20 cellular contexts compared by ENCODE assay signal in the genomic region with DNA sequence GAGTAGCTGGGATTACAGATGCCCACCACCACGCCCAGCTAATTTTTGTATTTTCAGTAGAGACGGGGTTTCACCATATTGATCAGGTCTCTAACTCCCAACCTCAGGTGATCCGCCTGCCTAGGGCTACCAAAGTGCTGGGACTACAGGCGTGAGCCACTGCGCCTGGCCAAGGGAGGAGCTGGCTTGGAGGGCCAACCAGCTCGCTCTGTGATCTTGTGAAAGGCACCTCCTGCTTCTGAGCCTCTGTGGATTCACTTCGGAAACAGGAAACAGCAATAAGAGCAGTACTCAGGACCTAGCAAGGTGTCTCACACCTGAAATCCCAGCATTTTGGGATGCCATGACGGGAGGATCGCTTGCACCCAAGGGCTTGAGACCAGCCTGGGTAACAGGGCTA. TPM values are rescaled to one million over a fixed set of nuclear protein-coding genes. Genes with fewer than 3 reads are reported as not detected.
A peak's percentile ranks its signal among the peaks of the same experiment; 100 is the strongest.
DNase-seq lines count a peak whose midpoint lies in the region; ATAC-seq and TF ChIP-seq lines count a peak whose summit lies in the region.
"Had no signal": no experiment of that assay in that cellular context is flagged by ENCODE, and none has a peak within 500 bp of the region (broad histone marks: within the 10 kb centered on the region; RNA-seq: fewer than 3 reads in every experiment).

No MANE protein-coding gene starts in this region.

- no peak overlapping the region for H3K27ac ChIP-seq in IMR-90 (ENCODE audit: insufficient read depth, low read length)
- no peak overlapping the region for H3K27ac ChIP-seq in neuronal stem cell (replicated peaks; ENCODE audit: low read length)

- POLR2A ChIA-PET in IMR-90 (lab: Charles Lee; ENCODE audit: unreplicated experiment): no interaction called here

- H3K27me3 ChIP-seq in IMR-90 (ENCODE audit: control insufficient read depth, insufficient read depth, low read length) (no peaks in the 10 kb centered on the region), neuronal stem cell (ENCODE audit: control insufficient read depth in 3 of 3, insufficient read depth in 3 of 3, low read depth in 1 of 3, low read length in 3 of 3) (no peaks in the 10 kb centered on the region)
- H3K27me3 ChIP-seq: BE2C had no signal

- H3K36me3 ChIP-seq in IMR-90 (ENCODE audit: control insufficient read depth, insufficient read depth, low read length): no peaks in the 10 kb centered on the region
- H3K36me3 ChIP-seq in neuronal stem cell (replicated peaks in 1 of 2; ENCODE audit: control insufficient read depth in 2 of 2, insufficient read depth in 2 of 2, low read length in 2 of 2): peaks cover 0 to 1% of the 10 kb centered on the region in 2 donors
- H3K36me3 ChIP-seq: BE2C had no signal

- H3K4me1 ChIP-seq in IMR-90 (ENCODE audit: control insufficient read depth, insufficient read depth, low read length): peaks cover 2% of the 10 kb centered on the region; the same call in 1 of the 2 replicates
- H3K4me1 ChIP-seq in neuronal stem cell (ENCODE audit: control insufficient read depth in 2 of 2, insufficient read depth in 1 of 2, low read depth in 1 of 2, low read length in 2 of 2): peaks cover 6 to 7% of the 10 kb centered on the region in 2 donors
- H3K4me1 ChIP-seq: BE2C had no signal

- CTCF ChIA-PET in activated naive CD4-positive, alpha-beta T cell treated with anti-CD3 and anti-CD28 coated beads for 36 hours (lab: Charles Lee): interaction anchor here (0.7 to 1.1 kb wide), 2 partner anchors 18 to 332 kb away, joined by 3 read pairs; no protein-coding TSS in a partner anchor
- CTCF ChIA-PET in IMR-90 (lab: Yijun Ruan, JAX): no interaction called here

- no peaks in the 10 kb centered on the region for H3K9me3 ChIP-seq in IMR-90 (ENCODE audit: control insufficient read depth, insufficient read depth, low read length)
- no peaks in the 10 kb centered on the region for H3K9me3 ChIP-seq in neuronal stem cell (replicated peaks in 1 of 2; ENCODE audit: control insufficient read depth in 2 of 2, insufficient read depth in 1 of 2, low read depth in 1 of 2, low read length in 2 of 2)
- H3K9me3 ChIP-seq: BE2C, HAP-1 had no signal

- H3K4me1 Mint-ChIP-seq in activated naive CD4-positive, alpha-beta T cell treated with anti-CD3 and anti-CD28 coated beads, Interleukin-2, amount 50 U/mL, for 24 hours: peaks cover 16% of the 10 kb centered on the region
- peaks cover 14% of the 10 kb centered on the region for H3K4me1 Mint-ChIP-seq in activated naive CD4-positive, alpha-beta T cell treated with anti-CD3 and anti-CD28 coated beads for 36 hours (ENCODE audit: low read depth)
- peaks cover 17 to 21% of the 10 kb centered on the region in 2 donors for H3K4me1 Mint-ChIP-seq in effector memory CD8-positive, alpha-beta T cell (ENCODE audit: low read depth in 2 of 2)

- H3K14ac ChIP-seq in IMR-90 (replicated peaks; ENCODE audit: low read depth, low read length): no peak overlapping the region
- no peak overlapping the region for H3K14ac ChIP-seq in neuronal stem cell (ENCODE audit: low read length)

- H2BK12ac ChIP-seq in neuronal stem cell (ENCODE audit: low read length): no peak overlapping the region

- H4K5ac ChIP-seq in IMR-90 (ENCODE audit: low read depth, low read length): no peak overlapping the region

- H3K79me1 ChIP-seq in IMR-90 (ENCODE audit: low read depth in 1 of 2, low read length in 2 of 2): peaks cover 0 to 20% of the 10 kb centered on the region in 2 experiments; a peak in 2 of 4 replicates
- H3K79me1 ChIP-seq in neuronal stem cell (ENCODE audit: low read depth, low read length): peaks cover 6% of the 10 kb centered on the region

- 92% methylated on average over 6 of the region's 9 CpGs; no CpG with 5 or more reads in 1 of the 2 experiments for WGBS in IMR-90 (ENCODE audit: extremely low coverage in 2 of 2, insufficient read length in 1 of 2), 2 experiments
- no CpG with 5 or more reads among the region's 9 CpGs for WGBS in neuronal stem cell (ENCODE audit: extremely low coverage in 2 of 2, insufficient read length in 2 of 2, insufficient replicate concordance in 1 of 2), 2 donors

- H3K4me2 ChIP-seq in IMR-90 (ENCODE audit: low read depth, low read length): no peak overlapping the region
- H3K4me2 ChIP-seq in neuronal stem cell (ENCODE audit: insufficient read depth, low read length, poor library complexity, severe bottlenecking): no peak overlapping the region

- H2BK5ac ChIP-seq in IMR-90 (ENCODE audit: low read depth, low read length, poor library complexity, severe bottlenecking): no peak overlapping the region
- H2BK5ac ChIP-seq in neuronal stem cell (ENCODE audit: low read length): no peak overlapping the region

- H3K9me1 ChIP-seq in IMR-90 (ENCODE audit: insufficient read depth, low read length): peaks cover 9% of the 10 kb centered on the region

- no TSS peak for BruUV-seq in IMR-90 (replicated peaks; lab: Mats Ljungman, UMichigan)

- ATAC-seq in IMR-90 (ENCODE audit: low read depth): no peak
- no peak for ATAC-seq in effector memory CD8-positive, alpha-beta T cell (replicated peaks)
- ATAC-seq in HG03139 (IDR thresholded peaks at IDR 0.05; ENCODE audit: unreplicated experiment): no peak
- ATAC-seq: CD8-positive, alpha-beta T cell; Panc1 had no signal

- DNase-seq in activated naive CD4-positive, alpha-beta T cell treated with anti-CD3 and anti-CD28 coated beads for 36 hours: no peak
- DNase-seq in IMR-90 (no peak), neuronal stem cell (ENCODE audit: low spot score) (no peak), DMS79 treated with DMSO at 0.1 percent for 48 hours (lab: John Stamatoyannopoulos, UW) (no peak), 8988T (no peak)
- no peak for DNase-seq in effector memory CD8-positive, alpha-beta T cell
- DNase-seq: BE2C; CD8-positive, alpha-beta T cell; EL; NCI-H1417; NCI-H1930; NCI-H2171; NCI-H446 treated with DMSO at 0.1 percent for 48 hours; NCI-H82; SHP77 had no signal

- no peaks in the 10 kb centered on the region for H3K9me3 Mint-ChIP-seq in activated naive CD4-positive, alpha-beta T cell treated with anti-CD3 and anti-CD28 coated beads, Interleukin-2, amount 50 U/mL, for 24 hours
- no peaks in the 10 kb centered on the region for H3K9me3 Mint-ChIP-seq in activated naive CD4-positive, alpha-beta T cell treated with anti-CD3 and anti-CD28 coated beads for 36 hours
- no peaks in the 10 kb centered on the region for H3K9me3 Mint-ChIP-seq in effector memory CD8-positive, alpha-beta T cell
- H3K9me3 Mint-ChIP-seq: CD8-positive, alpha-beta T cell; IgD-negative memory B cell had no signal

- H4K20me1 ChIP-seq in IMR-90 (ENCODE audit: insufficient read depth, low read length): peaks cover 18% of the 10 kb centered on the region

- H3K4me3 Mint-ChIP-seq in activated naive CD4-positive, alpha-beta T cell treated with anti-CD3 and anti-CD28 coated beads, Interleukin-2, amount 50 U/mL, for 24 hours: no peak overlapping the region
- H3K4me3 Mint-ChIP-seq in activated naive CD4-positive, alpha-beta T cell treated with anti-CD3 and anti-CD28 coated beads for 36 hours: no peak overlapping the region
- H3K4me3 Mint-ChIP-seq in effector memory CD8-positive, alpha-beta T cell: peak overlapping the region; percentile 89 to 91
- H3K4me3 Mint-ChIP-seq: CD8-positive, alpha-beta T cell had no signal

- no peak overlapping the region for H4K91ac ChIP-seq in IMR-90 (ENCODE audit: insufficient read depth, low read depth, low read length)
- H4K91ac ChIP-seq in neuronal stem cell (ENCODE audit: low read depth, low read length, poor library complexity): no peak overlapping the region

- peak overlapping the region; percentile 15 for H2AFZ ChIP-seq in IMR-90 (replicated peaks; ENCODE audit: low read length, poor library complexity)
- H2AFZ ChIP-seq in neuronal stem cell (ENCODE audit: low read length): no peak overlapping the region

- dilution Hi-C loops in IMR-90 (cut with HindIII; ENCODE audit: low sequenced_read_pairs, unreplicated experiment): no loop called here

- H2AK5ac ChIP-seq in IMR-90 (ENCODE audit: low read depth, low read length): no peak overlapping the region
- H2AK5ac ChIP-seq in neuronal stem cell (ENCODE audit: low read depth, low read length): no peak overlapping the region

- TF ChIP-seq CTCF in IMR-90 (conservative IDR thresholded peaks at IDR 0.05; ENCODE audit: low read depth, low read length): no peak

- in situ Hi-C loops in IMR-90 (cut with MboI; ENCODE audit: low sequenced_read_pairs): no loop called here

- H3K4me3 ChIP-seq in IMR-90 (ENCODE audit: insufficient read depth, low read depth, low read length) (no peak overlapping the region), neuronal stem cell (ENCODE audit: low read length in 2 of 2) (no peak overlapping the region)
- H3K4me3 ChIP-seq: HAP-1 had no signal

- H3K18ac ChIP-seq in IMR-90 (ENCODE audit: low read depth, low read length) (no peak overlapping the region), neuronal stem cell (ENCODE audit: low read length) (no peak overlapping the region)

- no peak overlapping the region for H3K56ac ChIP-seq in IMR-90 (ENCODE audit: extremely low read depth, insufficient read depth, low read length)

- H4K8ac ChIP-seq in IMR-90 (ENCODE audit: low read depth in 2 of 2, low read length in 2 of 2): no peak overlapping the region
- no peak overlapping the region for H4K8ac ChIP-seq in neuronal stem cell (ENCODE audit: low read depth, low read length)

- TF ChIP-seq POLR2A in IMR-90 (IDR thresholded peaks at IDR 0.05; ENCODE audit: low read depth, low read length): no peak

- H3K9ac ChIP-seq in IMR-90 (ENCODE audit: low read depth, low read length) (no peak overlapping the region), neuronal stem cell (ENCODE audit: low read depth, low read length, poor library complexity) (peak overlapping the region; percentile 9)

- H2BK20ac ChIP-seq in IMR-90 (ENCODE audit: low read depth, low read length): no peak overlapping the region

- TF ChIP-seq RAD21 in IMR-90 (IDR thresholded peaks at IDR 0.05; ENCODE audit: low read length): no peak

- no peak overlapping the region for H3K4ac ChIP-seq in IMR-90 (ENCODE audit: low read depth, low read length)
- no peak overlapping the region for H3K4ac ChIP-seq in neuronal stem cell (ENCODE audit: low read length)

- no peak overlapping the region for H2BK120ac ChIP-seq in IMR-90 (ENCODE audit: low read depth, low read length)
- H2BK120ac ChIP-seq in neuronal stem cell (ENCODE audit: low read depth, low read length): no peak overlapping the region

- H3K27ac Mint-ChIP-seq in activated naive CD4-positive, alpha-beta T cell treated with anti-CD3 and anti-CD28 coated beads, Interleukin-2, amount 50 U/mL, for 24 hours: peak overlapping the region; percentile 53
- no peak overlapping the region for H3K27ac Mint-ChIP-seq in activated naive CD4-positive, alpha-beta T cell treated with anti-CD3 and anti-CD28 coated beads for 36 hours
- H3K27ac Mint-ChIP-seq in effector memory CD8-positive, alpha-beta T cell: peak overlapping the region in 1 of 2 donors; percentile 97

- H3K27me3 Mint-ChIP-seq in activated naive CD4-positive, alpha-beta T cell treated with anti-CD3 and anti-CD28 coated beads, Interleukin-2, amount 50 U/mL, for 24 hours: no peaks in the 10 kb centered on the region
- no peaks in the 10 kb centered on the region for H3K27me3 Mint-ChIP-seq in activated naive CD4-positive, alpha-beta T cell treated with anti-CD3 and anti-CD28 coated beads for 36 hours (ENCODE audit: low read depth)
- no peaks in the 10 kb centered on the region for H3K27me3 Mint-ChIP-seq in effector memory CD8-positive, alpha-beta T cell
- H3K27me3 Mint-ChIP-seq: IgD-negative memory B cell had no signal

- H3K23ac ChIP-seq in IMR-90 (ENCODE audit: low read depth, low read length) (no peak overlapping the region), neuronal stem cell (ENCODE audit: low read depth, low read length, poor library complexity) (no peak overlapping the region)

- H2BK15ac ChIP-seq in IMR-90 (ENCODE audit: low read depth, low read length) (no peak overlapping the region), neuronal stem cell (ENCODE audit: low read length) (no peak overlapping the region)

- intact Hi-C loops in activated naive CD4-positive, alpha-beta T cell treated with anti-CD3 and anti-CD28 coated beads for 36 hours (cut with micrococcal nuclease): loop anchor here (2.0 kb wide), 1 partner anchor 319 kb away; no protein-coding TSS in a partner anchor
- intact Hi-C loops in IMR-90 (cut with micrococcal nuclease): no loop called here

- no peak overlapping the region for H2AK9ac ChIP-seq in IMR-90 (replicated peaks; ENCODE audit: low read depth, low read length, poor library complexity)

- H3K36me3 Mint-ChIP-seq in activated naive CD4-positive, alpha-beta T cell treated with anti-CD3 and anti-CD28 coated beads, Interleukin-2, amount 50 U/mL, for 24 hours: no peaks in the 10 kb centered on the region
- H3K36me3 Mint-ChIP-seq in activated naive CD4-positive, alpha-beta T cell treated with anti-CD3 and anti-CD28 coated beads for 36 hours (ENCODE audit: low read depth): peaks cover 1% of the 10 kb centered on the region
- peaks cover 32% of the 10 kb centered on the region for H3K36me3 Mint-ChIP-seq in effector memory CD8-positive, alpha-beta T cell (ENCODE audit: insufficient read depth)
- H3K36me3 Mint-ChIP-seq: IgD-negative memory B cell had no signal

RNA-seq across cellular contexts. Expression of a gene that starts 2.0 kb away (rescaled TPM):
- total RNA-seq in activated naive CD4-positive, alpha-beta T cell treated with anti-CD3 and anti-CD28 coated beads for 36 hours: 10 to 100 TPM; 14.1 TPM
- total RNA-seq in IMR-90 (2012; rRNA removed): 6.3 and 6.7 TPM in 2 replicates
- 13.1 and 15.0 TPM in 2 replicates for polyA plus RNA-seq in IMR-90 (2012; rRNA removed)
- polyA plus RNA-seq in IMR-90 (2012; cell fraction: cytosol; rRNA removed): 6.3 and 15.8 TPM in 2 replicates
- polyA plus RNA-seq in IMR-90 (2012; cell fraction: nucleus; rRNA removed; ENCODE audit: low replicate concordance): 23.8 and 42.6 TPM in 2 replicates
- polyA plus RNA-seq in neuronal stem cell (2013, experiment 1 of 2): 5.2 TPM
- polyA plus RNA-seq in neuronal stem cell (2013, experiment 2 of 2): 5.2 TPM

RNA-seq across cellular contexts. Expression of a gene that starts 19.5 kb away (rescaled TPM):
- 100 to 1,000 TPM; 161 to 163 TPM for total RNA-seq in activated naive CD4-positive, alpha-beta T cell treated with anti-CD3 and anti-CD28 coated beads for 36 hours
- total RNA-seq in IMR-90 (2012; rRNA removed): 134 and 153 TPM in 2 replicates
- 289 and 312 TPM in 2 replicates for polyA plus RNA-seq in IMR-90 (2012; rRNA removed)
- 290 and 383 TPM in 2 replicates for polyA plus RNA-seq in IMR-90 (2012; cell fraction: cytosol; rRNA removed)
- polyA plus RNA-seq in IMR-90 (2012; cell fraction: nucleus; rRNA removed; ENCODE audit: low replicate concordance): 283 and 393 TPM in 2 replicates
- polyA plus RNA-seq in neuronal stem cell (2013, experiment 1 of 2): 215 TPM
- polyA plus RNA-seq in neuronal stem cell (2013, experiment 2 of 2): 207 TPM

RNA-seq across cellular contexts. Expression of a gene that starts 33.8 kb away (rescaled TPM):
- 10 to 100 TPM; 86.7 TPM for total RNA-seq in activated naive CD4-positive, alpha-beta T cell treated with anti-CD3 and anti-CD28 coated beads for 36 hours
- total RNA-seq in IMR-90 (2012; rRNA removed): 66.7 and 89.2 TPM in 2 replicates
- 196 and 253 TPM in 2 replicates for polyA plus RNA-seq in IMR-90 (2012; rRNA removed)
- 76.4 and 143 TPM in 2 replicates for polyA plus RNA-seq in IMR-90 (2012; cell fraction: cytosol; rRNA removed)
- 116 and 178 TPM in 2 replicates for polyA plus RNA-seq in IMR-90 (2012; cell fraction: nucleus; rRNA removed; ENCODE audit: low replicate concordance)
- 150 TPM for polyA plus RNA-seq in neuronal stem cell (2013, experiment 1 of 2)
- polyA plus RNA-seq in neuronal stem cell (2013, experiment 2 of 2): 148 TPM

RNA-seq across cellular contexts. Expression of a gene that starts 47.8 kb away (rescaled TPM):
- total RNA-seq in activated naive CD4-positive, alpha-beta T cell treated with anti-CD3 and anti-CD28 coated beads for 36 hours: 1,000 to 10,000 TPM; 1,997 to 2,122 TPM
- 1,030 and 1,144 TPM in 2 replicates for total RNA-seq in IMR-90 (2012; rRNA removed)
- polyA plus RNA-seq in IMR-90 (2012; rRNA removed): 2,778 and 3,008 TPM in 2 replicates
- polyA plus RNA-seq in IMR-90 (2012; cell fraction: cytosol; rRNA removed): 3,160 and 3,447 TPM in 2 replicates
- 792 and 822 TPM in 2 replicates for polyA plus RNA-seq in IMR-90 (2012; cell fraction: nucleus; rRNA removed; ENCODE audit: low replicate concordance)
- 1,321 TPM for polyA plus RNA-seq in neuronal stem cell (2013, experiment 1 of 2)
- 1,289 TPM for polyA plus RNA-seq in neuronal stem cell (2013, experiment 2 of 2)

Comparison
In these comparisons a context has a peak if more than half of its experiments do, and no peak if none do; other contexts are left out.
1. H3K4me3 Mint-ChIP-seq: peak in effector memory CD8-positive, alpha-beta T cell (2 of 2); none in activated naive CD4-positive, alpha-beta T cell treated with anti-CD3 and anti-CD28 coated beads, Interleukin-2, amount 50 U/mL, for 24 hours (single experiment) and activated naive CD4-positive, alpha-beta T cell treated with anti-CD3 and anti-CD28 coated beads for 36 hours (single experiment).